Comparison of ENCODE assay signal across 2 cellular contexts in genomic region chrX:150982235-150982785, GRCh38.
TF ChIP-seq lines count a peak whose summit lies in the region.

No MANE protein-coding gene starts in this region.

TF ChIP-seq in A549, 52 proteins besides CTCF, POLR2A, EP300 and RAD21:
- TF ChIP-seq ATOH8 (CRISPR knock-in tag; IDR thresholded peaks at IDR 0.05; ENCODE audit: low read depth) (no peak), FOSL2 (IDR thresholded peaks at IDR 0.05) (no peak), FOSL2 (CRISPR knock-in tag; IDR thresholded peaks at IDR 0.05) (no peak), RFX5 (IDR thresholded peaks at IDR 0.05) (no peak), ZFP36 (IDR thresholded peaks at IDR 0.05; ENCODE audit: borderline replicate concordance, partially characterized antibody) (no peak), HES2 (IDR thresholded peaks at IDR 0.05) (no peak), NPAS2 (CRISPR knock-in tag; IDR thresholded peaks at IDR 0.05; ENCODE audit: borderline replicate concordance) (no peak), FOXS1 (CRISPR knock-in tag; IDR thresholded peaks at IDR 0.05) (no peak), RCOR1 (IDR thresholded peaks at IDR 0.05; ENCODE audit: low read depth, low read length) (no peak), E2F6 (IDR thresholded peaks at IDR 0.05; ENCODE audit: borderline replicate concordance, low read depth) (no peak), HOXA7 (CRISPR knock-in tag; IDR thresholded peaks at IDR 0.05) (no peak), JUNB (IDR thresholded peaks at IDR 0.05) (no peak), HEYL (CRISPR knock-in tag; IDR thresholded peaks at IDR 0.05) (no peak), HOXB5 (CRISPR knock-in tag; IDR thresholded peaks at IDR 0.05) (no peak), PHF8 (IDR thresholded peaks at IDR 0.05; ENCODE audit: borderline replicate concordance, low read depth) (no peak), POLR2AphosphoS2 (conservative IDR thresholded peaks at IDR 0.05; ENCODE audit: low read length) (no peak), SREBF2 (IDR thresholded peaks at IDR 0.05) (no peak), CBX2 (IDR thresholded peaks at IDR 0.05; ENCODE audit: borderline replicate concordance, low read depth) (no peak)

TF ChIP-seq in K562, 482 proteins besides CTCF, POLR2A, EP300 and RAD21 (continued from another document):
- TF ChIP-seq ZNF609 (CRISPR knock-in tag; IDR thresholded peaks at IDR 0.05; ENCODE audit: borderline replicate concordance) (no peak), GATAD2A (IDR thresholded peaks at IDR 0.05) (no peak), ZNF263 (CRISPR knock-in tag; IDR thresholded peaks at IDR 0.05; ENCODE audit: borderline replicate concordance) (no peak), SAP30 (IDR thresholded peaks at IDR 0.05; ENCODE audit: borderline replicate concordance, insufficient read depth, low read depth, low read length, poor library complexity, severe bottlenecking) (no peak), HOMEZ (CRISPR knock-in tag; IDR thresholded peaks at IDR 0.05) (no peak), FOXK1 (CRISPR knock-in tag; IDR thresholded peaks at IDR 0.05; ENCODE audit: borderline replicate concordance) (no peak), ZNF3 (CRISPR knock-in tag; IDR thresholded peaks at IDR 0.05) (no peak), ZNF24 (IDR thresholded peaks at IDR 0.05) (peak; percentile 67; the same call in 1 of the 2 replicates)
